In genomic region chr10:116973946-116974345, GRCh38 we compare ENCODE assay signal across 24 cellular contexts. TPM values are rescaled to one million over a fixed set of nuclear protein-coding genes. Genes with fewer than 3 reads are reported as not detected.
DNase-seq lines count a peak whose midpoint lies in the region; ATAC-seq and TF ChIP-seq lines count a peak whose summit lies in the region.
"Had no signal": no experiment of that assay in that cellular context is flagged by ENCODE, and none has a peak within 500 bp of the region (broad histone marks: within the 10 kb centered on the region; RNA-seq: fewer than 3 reads in every experiment).

No MANE protein-coding gene starts in this region.

- H3K27me3 ChIP-seq in HUES64 (ENCODE audit: insufficient read depth, low read length) (no peaks in the 10 kb centered on the region), SK-N-SH (ENCODE audit: insufficient read depth) (no peaks in the 10 kb centered on the region), smooth muscle cell (ENCODE audit: low read depth) (no peaks in the 10 kb centered on the region)
- H3K27me3 ChIP-seq: pancreas, Peyer's patch, tibial artery had no signal

- no peak for ATAC-seq in HG03175 (IDR thresholded peaks at IDR 0.05; ENCODE audit: unreplicated experiment)
- ATAC-seq in GM18511 (IDR thresholded peaks at IDR 0.05; ENCODE audit: unreplicated experiment): no peak
- ATAC-seq: activated CD8-positive, alpha-beta memory T cell treated with anti-CD3 and anti-CD28 coated beads, Interleukin-2, amount 10 ng/mL, durations not matched to agents 7 days and 5 days; CD8-positive, alpha-beta T cell; K562; natural killer cell treated with Interleukin-12 subunit alpha and Interleukin-12 subunit beta and Interleukin-15 and Interleukin-18, amount 100 ng/mL, for 72 hours; pancreas; right cardiac atrium; stimulated activated naive CD8-positive, alpha-beta T cell treated with anti-CD3 and anti-CD28 coated beads, Interleukin-15, Interleukin-2, amounts not matched to agents 100 U/mL and 50 U/mL, for 24 hours had no signal

- H3F3A ChIP-seq in SK-N-SH (replicated peaks; ENCODE audit: insufficient read depth) (peaks cover 21% of the 10 kb centered on the region), smooth muscle cell (ENCODE audit: low read depth) (peaks cover 3% of the 10 kb centered on the region)

- TF ChIP-seq CTCF in SK-N-SH (IDR thresholded peaks at IDR 0.05): no peak
- TF ChIP-seq CTCF in smooth muscle cell (IDR thresholded peaks at IDR 0.05; ENCODE audit: borderline replicate concordance, insufficient read depth, poor library complexity, severe bottlenecking): no peak

- H3K4me2 ChIP-seq in SK-N-SH (peak overlapping the region; percentile 42; the same call in 1 of the 2 replicates), smooth muscle cell (peak overlapping the region; percentile 61)

- H3K4me3 ChIP-seq in HUES64 (ENCODE audit: low read length) (no peak overlapping the region), SK-N-SH (ENCODE audit: low read depth in 2 of 2, low read length in 1 of 2) (no peak overlapping the region), smooth muscle cell (no peak overlapping the region)
- H3K4me3 ChIP-seq: K562, pancreas, Peyer's patch, tibial artery had no signal

- H3K27ac ChIP-seq in HUES64 (ENCODE audit: low read depth, low read length): peak overlapping the region; percentile 31; the same call in 1 of the 2 replicates
- H3K27ac ChIP-seq in SK-N-SH (ENCODE audit: low read depth in 2 of 2, low read length in 1 of 2): peak overlapping the region in 1 of 2 experiments; percentile 72; a peak in 2 of 4 replicates
- peak overlapping the region; percentile 42 for H3K27ac ChIP-seq in epithelial cell of prostate
- H3K27ac ChIP-seq in smooth muscle cell (ENCODE audit: low read depth): peak overlapping the region; percentile 33
- H3K27ac ChIP-seq: pancreas, Peyer's patch, tibial artery had no signal

- H3K4me1 ChIP-seq in HUES64 (ENCODE audit: insufficient read depth, low read length): peaks cover 34% of the 10 kb centered on the region
- H3K4me1 ChIP-seq in SK-N-SH (ENCODE audit: control insufficient read depth in 1 of 2, insufficient read depth in 2 of 2, low read depth in 1 of 2, low read length in 1 of 2): peaks cover 2 to 20% of the 10 kb centered on the region in 2 experiments; a peak in 2 of 4 replicates
- peaks cover 21% of the 10 kb centered on the region for H3K4me1 ChIP-seq in smooth muscle cell (ENCODE audit: low read depth)
- H3K4me1 ChIP-seq: pancreas, Peyer's patch, tibial artery had no signal

- no peaks in the 10 kb centered on the region for H3K9me2 ChIP-seq in SK-N-SH

- H3K79me2 ChIP-seq in SK-N-SH (ENCODE audit: insufficient read depth): no peaks in the 10 kb centered on the region
- H3K79me2 ChIP-seq in smooth muscle cell (ENCODE audit: low read depth): no peaks in the 10 kb centered on the region

- CTCF ChIA-PET in SK-N-SH (lab: Yijun Ruan, JAX): interaction anchor here (1.1 kb wide), 1 partner anchor 12 kb away, joined by 3 read pairs; no protein-coding TSS in a partner anchor

- H3K9ac ChIP-seq in HUES64 (ENCODE audit: low read depth, low read length) (peak overlapping the region; percentile 20; the same call in 1 of the 2 replicates), SK-N-SH (no peak overlapping the region; the same call in 1 of the 2 replicates), smooth muscle cell (ENCODE audit: low read depth) (peak overlapping the region; percentile 2)

- H2AFZ ChIP-seq in SK-N-SH (ENCODE audit: low read depth) (no peak overlapping the region), smooth muscle cell (ENCODE audit: low read depth) (no peak overlapping the region)

- POLR2A ChIA-PET in SK-N-SH (lab: Yijun Ruan, JAX): no interaction called here

- no peak for TF ChIP-seq RAD21 in SK-N-SH (IDR thresholded peaks at IDR 0.05; ENCODE audit: low read length)

- H3K9me3 ChIP-seq in HUES64 (ENCODE audit: insufficient read depth, low read depth, low read length) (0 out of 2 replicates have a peak, but pooled peaks cover 4% of the 10 kb centered on the region), SK-N-SH (no peaks in the 10 kb centered on the region), smooth muscle cell (replicated peaks; ENCODE audit: low read depth) (no peaks in the 10 kb centered on the region)
- H3K9me3 ChIP-seq: pancreas, Peyer's patch, tibial artery had no signal

- H3K36me3 ChIP-seq in HUES64 (ENCODE audit: insufficient read depth, low read length): no peaks in the 10 kb centered on the region
- peaks cover 4 to 8% of the 10 kb centered on the region in 2 experiments for H3K36me3 ChIP-seq in SK-N-SH (replicated peaks in 1 of 2; ENCODE audit: control insufficient read depth in 1 of 2, insufficient read depth in 2 of 2, low read length in 1 of 2)
- H3K36me3 ChIP-seq in smooth muscle cell (ENCODE audit: low read depth): no peaks in the 10 kb centered on the region
- H3K36me3 ChIP-seq: Peyer's patch, tibial artery had no signal

- H4K20me1 ChIP-seq in SK-N-SH (ENCODE audit: insufficient read depth): no peaks in the 10 kb centered on the region
- H4K20me1 ChIP-seq in smooth muscle cell (ENCODE audit: low read depth): no peaks in the 10 kb centered on the region

- no peak for TF ChIP-seq EP300 in SK-N-SH (IDR thresholded peaks at IDR 0.05; ENCODE audit: borderline replicate concordance in 1 of 2, low read depth in 1 of 2, low read length in 1 of 2)

- DNase-seq in SK-N-SH (no peak), epithelial cell of prostate (ENCODE audit: low read depth, low spot score) (no peak), smooth muscle cell (lab: John Stamatoyannopoulos, UW; ENCODE audit: unreplicated experiment) (no peak), RKO (ENCODE audit: low spot score) (no peak)
- DNase-seq: activated CD4-positive, alpha-beta T cell treated with anti-CD3 and anti-CD28 coated beads, Interleukin-2, amount 10 ng/mL, durations not matched to agents 24 days and 14 days; activated CD8-positive, alpha-beta memory T cell treated with anti-CD3 and anti-CD28 coated beads, Interleukin-2, amount 10 ng/mL, durations not matched to agents 7 days and 5 days; activated naive CD4-positive, alpha-beta T cell treated with anti-CD3 and anti-CD28 coated beads, Interleukin-2, amount 50 U/mL, for 16 hours; AML-193; aorta; CD8-positive, alpha-beta T cell; MM.1S; NCI-H2171; NCI-H510A treated with DMSO at 0.1 percent for 48 hours; NK-92 treated with Interleukin-12 subunit alpha and Interleukin-12 subunit beta, amount 100 ng/mL, for 24 hours; pancreas; Peyer's patch; right cardiac atrium; stimulated activated naive CD8-positive, alpha-beta T cell treated with anti-CD3 and anti-CD28 coated beads, Interleukin-15, Interleukin-2, amounts not matched to agents 100 U/mL and 50 U/mL, for 24 hours; tibial artery had no signal

TF ChIP-seq in SK-N-SH, 30 proteins besides CTCF, POLR2A, EP300 and RAD21:
- no peak for TF ChIP-seq CHD2 (IDR thresholded peaks at IDR 0.05; ENCODE audit: low read length, partially characterized antibody)
- no peak for TF ChIP-seq NRF1 (IDR thresholded peaks at IDR 0.05; ENCODE audit: low read depth, low read length)

RNA-seq across cellular contexts. Expression of gene SHTN1, which starts 31.0 kb away (rescaled TPM):
- polyA plus RNA-seq in HUES64 (2013, experiment 1 of 2): 11.0 TPM
- polyA plus RNA-seq in HUES64 (2013, experiment 2 of 2): 11.3 TPM
- polyA plus RNA-seq in SK-N-SH (2012; rRNA removed) (5.2 and 6.6 TPM in 2 replicates), smooth muscle cell (1.3 and 4.4 TPM in 2 replicates)
- 4.5 and 6.3 TPM in 2 replicates for polyA plus RNA-seq in SK-N-SH (2012; cell fraction: cytosol; rRNA removed)
- 18.8 and 38.6 TPM in 2 replicates for polyA plus RNA-seq in SK-N-SH (2012; cell fraction: nucleus; rRNA removed)
- 4.8 and 39.2 TPM in 2 replicates for total RNA-seq in smooth muscle cell
- total RNA-seq: activated CD8-positive, alpha-beta memory T cell treated with anti-CD3 and anti-CD28 coated beads, Interleukin-2, amount 10 ng/mL, durations not matched to agents 7 days and 5 days; CD8-positive, alpha-beta T cell; natural killer cell treated with Interleukin-12 subunit alpha and Interleukin-12 subunit beta and Interleukin-15 and Interleukin-18, amount 100 ng/mL, for 72 hours had no signal
